15 cellular contexts compared by ENCODE assay signal in genomic region chr5:4879075-4879474, GRCh38.
DNase-seq lines count a peak whose midpoint lies in the region; ATAC-seq, FAIRE-seq and TF ChIP-seq lines count a peak whose summit lies in the region.
"Had no signal": no experiment of that assay in that cellular context is flagged by ENCODE, and none has a peak within 500 bp of the region (broad histone marks: within the 10 kb centered on the region; RNA-seq: fewer than 3 reads in every experiment).

No MANE protein-coding gene starts in this region.

- no peak overlapping the region; the same call in 1 of the 2 replicates for H3K27ac ChIP-seq in OCI-LY3 (ENCODE audit: low read length)
- H3K27ac ChIP-seq in H1 (ENCODE audit: low read depth, low read length): no peak overlapping the region
- H3K27ac ChIP-seq: BLaER1 had no signal

- no peak overlapping the region for H3K18ac ChIP-seq in H1 (ENCODE audit: extremely low read depth, low read length)

- H2AFZ ChIP-seq in OCI-LY3 (ENCODE audit: low read depth, low read length) (no peak overlapping the region), H1 (ENCODE audit: low read length) (no peak overlapping the region)

- H3K14ac ChIP-seq in H1 (ENCODE audit: insufficient read length): no peak overlapping the region

- peak; percentile 17 for ATAC-seq in stimulated activated effector memory CD8-positive, alpha-beta T cell treated with anti-CD3 and anti-CD28 coated beads, Interleukin-12 subunit alpha, Interleukin-12 subunit beta, amount 100 ng/mL, for 72 hours

- no peak overlapping the region for H2BK120ac ChIP-seq in H1 (replicated peaks; ENCODE audit: low read depth, low read length)

- peak overlapping the region; percentile 12; the same call in 1 of the 2 replicates for H4K8ac ChIP-seq in H1 (ENCODE audit: extremely low read depth, insufficient read depth, low read length)

- H3K23ac ChIP-seq in H1 (ENCODE audit: insufficient read length): no peak overlapping the region

- H3K23me2 ChIP-seq in H1 (ENCODE audit: low read depth, low read length): no peaks in the 10 kb centered on the region

- H4K20me1 ChIP-seq in OCI-LY3 (ENCODE audit: insufficient read depth, low read length) (no peaks in the 10 kb centered on the region), H1 (replicated peaks in 1 of 2; ENCODE audit: control insufficient read depth in 1 of 2, insufficient read depth in 2 of 2, low read length in 2 of 2) (no peaks in the 10 kb centered on the region)
- H4K20me1 ChIP-seq: BLaER1 had no signal

- no peak for TF ChIP-seq RAD21 in H1 (IDR thresholded peaks at IDR 0.05 in 1 of 2, conservative IDR thresholded peaks at IDR 0.05 in 1 of 2; ENCODE audit: low read depth in 2 of 2, low read length in 2 of 2)

- no peak overlapping the region for H3K4me3 ChIP-seq in OCI-LY3 (ENCODE audit: low read length)
- H3K4me3 ChIP-seq in H1 (ENCODE audit: extremely low read depth in 1 of 4, insufficient read depth in 2 of 4, low read depth in 3 of 4, low read length in 4 of 4): no peak overlapping the region
- H3K4me3 ChIP-seq: BLaER1, GM12878 had no signal

- H2BK20ac ChIP-seq in H1 (ENCODE audit: low read length): no peak overlapping the region

- H3K4me3 Mint-ChIP-seq in stimulated activated effector memory CD8-positive, alpha-beta T cell treated with anti-CD3 and anti-CD28 coated beads, Interleukin-12 subunit alpha, Interleukin-12 subunit beta, amount 100 ng/mL, for 72 hours: no peak overlapping the region
- H3K4me3 Mint-ChIP-seq: CD14-positive monocyte; CD4-positive, alpha-beta memory T cell; CD4-positive, CD25-positive, alpha-beta regulatory T cell; CD8-positive, alpha-beta memory T cell had no signal

- no peak for FAIRE-seq in H1 (lab: Jason Lieb, UNC)
- FAIRE-seq: A204.1 had no signal

- H3K9me3 ChIP-seq in OCI-LY3 (ENCODE audit: insufficient read depth, low read length) (no peaks in the 10 kb centered on the region), H1 (ENCODE audit: insufficient read depth in 2 of 2, low read depth in 1 of 2, low read length in 1 of 2) (no peaks in the 10 kb centered on the region)
- H3K9me3 ChIP-seq: BE2C, BLaER1 had no signal

- CTCF ChIA-PET in H1 (lab: Charles Lee; ENCODE audit: partially characterized antibody): interaction anchor here (0.5 to 9.1 kb wide), 42 partner anchors 9 to 1414 kb away, joined by 3 to 119 read pairs (median 3); partner anchors contain the start of genes ADAMTS16 and ICE1

- H2BK15ac ChIP-seq in H1 (ENCODE audit: low read length): peak overlapping the region; percentile 92; the same call in 1 of the 2 replicates

- H3K36me3 Mint-ChIP-seq in stimulated activated effector memory CD8-positive, alpha-beta T cell treated with anti-CD3 and anti-CD28 coated beads, Interleukin-12 subunit alpha, Interleukin-12 subunit beta, amount 100 ng/mL, for 72 hours: no peaks in the 10 kb centered on the region
- H3K36me3 Mint-ChIP-seq: CD14-positive monocyte; CD4-positive, alpha-beta memory T cell; CD4-positive, CD25-positive, alpha-beta regulatory T cell; CD8-positive, alpha-beta memory T cell had no signal

- H3K4me1 Mint-ChIP-seq in stimulated activated effector memory CD8-positive, alpha-beta T cell treated with anti-CD3 and anti-CD28 coated beads, Interleukin-12 subunit alpha, Interleukin-12 subunit beta, amount 100 ng/mL, for 72 hours: no peaks in the 10 kb centered on the region
- H3K4me1 Mint-ChIP-seq: CD14-positive monocyte; CD4-positive, alpha-beta memory T cell; CD4-positive, CD25-positive, alpha-beta regulatory T cell; CD8-positive, alpha-beta memory T cell had no signal

- DNase-seq in H1 (ENCODE audit: low read depth in 1 of 2, low spot score in 2 of 2) (no peak), DMS53 (lab: John Stamatoyannopoulos, UW) (no peak), hepatic stellate cell (ENCODE audit: low spot score) (no peak), midbrain (lab: John Stamatoyannopoulos, UW) (no peak)
- DNase-seq in stimulated activated effector memory CD8-positive, alpha-beta T cell treated with anti-CD3 and anti-CD28 coated beads, Interleukin-12 subunit alpha, Interleukin-12 subunit beta, amount 100 ng/mL, for 72 hours (ENCODE audit: low spot score in 2 of 2): no peak
- no peak for DNase-seq in activated T-cell treated with anti-CD3 and anti-CD28 coated beads, Interleukin-2, amount 50 U/mL, for 48 hours
- DNase-seq: CD8-positive, alpha-beta memory T cell had no signal

- 82% methylated on average over 10 of the region's 10 CpGs; no CpG with 5 or more reads in 1 of the 2 experiments for WGBS in H1 (ENCODE audit: extremely low coverage in 1 of 2, insufficient coverage in 1 of 2, insufficient read length in 1 of 2, insufficient replicate concordance in 2 of 2, low coverage in 1 of 2, low lambda C conversion rate in 2 of 2, missing lambda C conversion rate in 1 of 2), 2 experiments

- H4K5ac ChIP-seq in H1 (ENCODE audit: insufficient read length, low read depth, low read length): no peak overlapping the region

- no peak overlapping the region for H2AK5ac ChIP-seq in H1 (ENCODE audit: low read depth, low read length)

- no peak for TF ChIP-seq EP300 in H1 (IDR thresholded peaks at IDR 0.05; ENCODE audit: borderline replicate concordance in 1 of 2, low read depth in 2 of 2, low read length in 2 of 2)

- H2BK12ac ChIP-seq in H1 (ENCODE audit: low read depth, low read length): peak overlapping the region; percentile 84; the same call in 1 of the 2 replicates

- no peak for TF ChIP-seq POLR2A in H1 (IDR thresholded peaks at IDR 0.05; ENCODE audit: control extremely low read depth in 1 of 2, low read depth in 2 of 2, low read length in 2 of 2)

- H3K9ac ChIP-seq in OCI-LY3 (ENCODE audit: low read length) (0 out of 2 replicates have a peak overlapping the region, but pooled peaks have one; percentile 20), H1 (replicated peaks in 1 of 4; ENCODE audit: extremely low read depth in 1 of 4, low read depth in 3 of 4, low read length in 3 of 4) (no peak overlapping the region)
- H3K9ac ChIP-seq: BLaER1 had no signal

- H4K91ac ChIP-seq in H1 (replicated peaks; ENCODE audit: insufficient read length, low read length): no peak overlapping the region

- no peak overlapping the region for H3K4ac ChIP-seq in H1 (replicated peaks; ENCODE audit: insufficient read length, low read depth, low read length)

- POLR2A ChIA-PET in H1 (lab: Charles Lee; ENCODE audit: partially characterized antibody): interaction anchor here (2.0 kb wide), 1 partner anchor 261 kb away, joined by 8 read pairs; the partner anchor contains the start of gene ADAMTS16

- H2BK5ac ChIP-seq in H1 (ENCODE audit: low read depth, low read length): no peak overlapping the region

- H3K27me3 ChIP-seq in OCI-LY3 (ENCODE audit: low read depth, low read length): no peaks in the 10 kb centered on the region
- H3K27me3 ChIP-seq in H1 (replicated peaks in 1 of 4; ENCODE audit: control insufficient read depth in 3 of 4, extremely low read depth in 1 of 4, insufficient read depth in 3 of 4, low read length in 3 of 4): no peaks in the 10 kb centered on the region
- H3K27me3 ChIP-seq: BE2C, BLaER1 had no signal

- TF ChIP-seq CTCF in OCI-LY3 (IDR thresholded peaks at IDR 0.05; ENCODE audit: low read depth, low read length): no peak
- no peak for TF ChIP-seq CTCF in H1 (IDR thresholded peaks at IDR 0.05; ENCODE audit: control extremely low read depth in 1 of 3, insufficient read depth in 1 of 3, low read depth in 1 of 3, low read length in 3 of 3)

- H3K36me3 ChIP-seq in OCI-LY3 (replicated peaks; ENCODE audit: low read depth, low read length) (no peaks in the 10 kb centered on the region), H1 (ENCODE audit: control insufficient read depth in 2 of 4, insufficient read depth in 4 of 4, low read length in 3 of 4) (no peaks in the 10 kb centered on the region)
- H3K36me3 ChIP-seq: BE2C, BLaER1 had no signal

- no peak overlapping the region for H3K56ac ChIP-seq in H1 (replicated peaks; ENCODE audit: insufficient read length, low read depth, low read length)

- H3K4me2 ChIP-seq in OCI-LY3 (ENCODE audit: low read length) (peak overlapping the region; percentile 63; the same call in 1 of the 2 replicates), H1 (ENCODE audit: insufficient read depth in 1 of 2, low read depth in 2 of 2, low read length in 2 of 2) (no peak overlapping the region)
- H3K4me2 ChIP-seq: BLaER1 had no signal

- H3K27ac Mint-ChIP-seq in stimulated activated effector memory CD8-positive, alpha-beta T cell treated with anti-CD3 and anti-CD28 coated beads, Interleukin-12 subunit alpha, Interleukin-12 subunit beta, amount 100 ng/mL, for 72 hours: no peak overlapping the region
- H3K27ac Mint-ChIP-seq: CD14-positive monocyte; CD4-positive, CD25-positive, alpha-beta regulatory T cell; CD8-positive, alpha-beta memory T cell had no signal

- no peaks in the 10 kb centered on the region for H3K79me1 ChIP-seq in H1 (ENCODE audit: low read depth, low read length)

- H3K9me3 Mint-ChIP-seq in stimulated activated effector memory CD8-positive, alpha-beta T cell treated with anti-CD3 and anti-CD28 coated beads, Interleukin-12 subunit alpha, Interleukin-12 subunit beta, amount 100 ng/mL, for 72 hours: peaks cover 8% of the 10 kb centered on the region
- H3K9me3 Mint-ChIP-seq: CD14-positive monocyte had no signal

- H3K79me2 ChIP-seq in OCI-LY3 (ENCODE audit: low read length) (no peaks in the 10 kb centered on the region), H1 (ENCODE audit: control insufficient read depth in 1 of 2, insufficient read depth in 2 of 2, low read length in 2 of 2) (no peaks in the 10 kb centered on the region)

- H3K4me1 ChIP-seq in OCI-LY3 (ENCODE audit: low read length): peaks cover 30% of the 10 kb centered on the region
- no peaks in the 10 kb centered on the region for H3K4me1 ChIP-seq in H1 (replicated peaks in 1 of 4; ENCODE audit: control insufficient read depth in 3 of 4, insufficient read depth in 4 of 4, low read length in 3 of 4)
- H3K4me1 ChIP-seq: BE2C had no signal

TF ChIP-seq in H1, 55 proteins besides CTCF, POLR2A, EP300 and RAD21:
- TF ChIP-seq BCL11A (IDR thresholded peaks at IDR 0.05; ENCODE audit: low read depth in 2 of 2, low read length in 2 of 2) (no peak), GTF2F1 (IDR thresholded peaks at IDR 0.05; ENCODE audit: borderline replicate concordance, low read depth, low read length) (no peak), BRCA1 (IDR thresholded peaks at IDR 0.05; ENCODE audit: low read depth, low read length) (no peak), TCF12 (IDR thresholded peaks at IDR 0.05; ENCODE audit: low read depth, low read length) (no peak), RNF2 (IDR thresholded peaks at IDR 0.05; ENCODE audit: borderline replicate concordance, low read depth, low read length, missing control alignments, poor library complexity, severe bottlenecking) (no peak)
TF ChIP-seq in H1: peak in this region for 0.
